ENCODE assay signal across 14 cellular contexts in genomic region chr1:17874665-17875064, GRCh38.
DNase-seq lines count a peak whose midpoint lies in the region; ATAC-seq and TF ChIP-seq lines count a peak whose summit lies in the region.
"Had no signal": no experiment of that assay in that cellular context is flagged by ENCODE, and none has a peak within 500 bp of the region (broad histone marks: within the 10 kb centered on the region; RNA-seq: fewer than 3 reads in every experiment).

No MANE protein-coding gene starts in this region.

- H3K9me3 Mint-ChIP-seq in WTC11, result peaks cover 8% of the 10 kb centered on the region

- H3K9me3 ChIP-seq in right cardiac atrium (ENCODE audit: control insufficient read depth, low read length) (no peaks in the 10 kb centered on the region), upper lobe of right lung (no peaks in the 10 kb centered on the region)

- no peaks in the 10 kb centered on the region for H3K36me3 Mint-ChIP-seq in WTC11

- 12% methylated on average over 6 of the region's 6 CpGs for WGBS in right cardiac atrium

- H3K4me1 Mint-ChIP-seq in WTC11, result peaks cover 12% of the 10 kb centered on the region
- H3K4me1 Mint-ChIP-seq: activated B cell treated with CpG ODN at 0.5 μM for 24 hours; activated T-helper 17 cell treated with anti-CD3 and anti-CD28 coated beads, Interleukin-2, amount 50 U/mL, for 72 hours; naive thymus-derived CD4-positive, alpha-beta T cell had no signal

- ATAC-seq in Right ventricle myocardium inferior (peak; percentile 29), right cardiac atrium (no peak), upper lobe of right lung (no peak), HG02610 (IDR thresholded peaks at IDR 0.05; ENCODE audit: unreplicated experiment) (no peak), WTC11 (no peak; the same call in 1 of the 2 replicates)
- ATAC-seq: activated T-helper 17 cell treated with anti-CD3 and anti-CD28 coated beads, Interleukin-2, amount 50 U/mL, for 72 hours; K562; naive thymus-derived CD4-positive, alpha-beta T cell had no signal

- H3K27ac ChIP-seq in right cardiac atrium (ENCODE audit: low read length) (no peak overlapping the region), upper lobe of right lung (no peak overlapping the region)

- H3K36me3 ChIP-seq in upper lobe of right lung, result no peaks in the 10 kb centered on the region

- H3K4me1 ChIP-seq in right cardiac atrium (ENCODE audit: control insufficient read depth, insufficient read depth, low read length), result no peaks in the 10 kb centered on the region
- H3K4me1 ChIP-seq in upper lobe of right lung, result no peaks in the 10 kb centered on the region

- TF ChIP-seq CTCF in astrocyte of the cerebellum (IDR thresholded peaks at IDR 0.05; ENCODE audit: low read depth, low read length, missing control alignments) (no peak), upper lobe of right lung (IDR thresholded peaks at IDR 0.05) (no peak), WTC11 (IDR thresholded peaks at IDR 0.05) (no peak)

- in situ Hi-C loops in astrocyte of the cerebellum (cut with HindIII; ENCODE audit: low sequenced_read_pairs), result no loop called here

- no peaks in the 10 kb centered on the region for H3K27me3 ChIP-seq in right cardiac atrium (ENCODE audit: control insufficient read depth, insufficient read depth)
- no peaks in the 10 kb centered on the region for H3K27me3 ChIP-seq in upper lobe of right lung

- H3K27me3 Mint-ChIP-seq in WTC11 (ENCODE audit: low read depth), result peaks cover 5% of the 10 kb centered on the region

- POLR2A ChIA-PET in WTC11 (lab: Charles Lee), result no interaction called here

- no peak overlapping the region for H3K4me3 ChIP-seq in right cardiac atrium (ENCODE audit: low read length)
- no peak overlapping the region for H3K4me3 ChIP-seq in astrocyte of the cerebellum (ENCODE audit: low read depth, low read length)
- no peak overlapping the region for H3K4me3 ChIP-seq in upper lobe of right lung
- H3K4me3 ChIP-seq: K562 had no signal

- H3K27ac Mint-ChIP-seq in WTC11, result no peak overlapping the region
- H3K27ac Mint-ChIP-seq: activated B cell treated with CpG ODN at 0.5 μM for 24 hours; activated T-helper 17 cell treated with anti-CD3 and anti-CD28 coated beads, Interleukin-2, amount 50 U/mL, for 72 hours; naive thymus-derived CD4-positive, alpha-beta T cell had no signal

- DNase-seq in Right ventricle myocardium inferior (ENCODE audit: missing footprints) (no peak), right cardiac atrium (no peak), astrocyte of the cerebellum (ENCODE audit: low read depth) (peak; percentile 55), iPS-NIHi11 (ENCODE audit: low spot score) (peak; percentile 55), upper lobe of right lung (peak; percentile 36), NCI-H1930 (lab: John Stamatoyannopoulos, UW) (no peak), WTC11 (ENCODE audit: low spot score) (no peak)
- DNase-seq: activated B cell treated with CpG ODN at 0.5 μM for 24 hours; naive thymus-derived CD4-positive, alpha-beta T cell; NCI-H2107; stimulated activated naive CD4-positive, alpha-beta T cell had no signal

- H3K4me3 Mint-ChIP-seq in WTC11, result no peak overlapping the region
- H3K4me3 Mint-ChIP-seq: activated B cell treated with CpG ODN at 0.5 μM for 24 hours; activated T-helper 17 cell treated with anti-CD3 and anti-CD28 coated beads, Interleukin-2, amount 50 U/mL, for 72 hours; naive thymus-derived CD4-positive, alpha-beta T cell had no signal

- CTCF ChIA-PET in WTC11 (lab: Charles Lee), result interaction anchor here (0.9 to 2.7 kb wide), 2 partner anchors 34 to 43 kb away, joined by 3 to 12 read pairs; no protein-coding TSS in a partner anchor

- intact Hi-C loops in Right ventricle myocardium inferior (cut with DNase I), result loop anchor here (2.0 kb wide), 1 partner anchor 16 kb away; no protein-coding TSS in a partner anchor
- intact Hi-C loops in right cardiac atrium (cut with DNase I), result no loop called here
- intact Hi-C loops in upper lobe of right lung (cut with DNase I), result no loop called here

TF ChIP-seq in WTC11, 78 proteins besides CTCF, POLR2A, EP300 and RAD21:
- TF ChIP-seq HMGXB4 (CRISPR knock-in tag; IDR thresholded peaks at IDR 0.05) (no peak), GABPB1 (CRISPR knock-in tag; IDR thresholded peaks at IDR 0.05) (no peak), ARID4B (CRISPR knock-in tag; IDR thresholded peaks at IDR 0.05; ENCODE audit: borderline replicate concordance) (no peak), OVOL2 (CRISPR knock-in tag; IDR thresholded peaks at IDR 0.05; ENCODE audit: borderline replicate concordance) (no peak), RELA (CRISPR knock-in tag; IDR thresholded peaks at IDR 0.05; ENCODE audit: borderline replicate concordance) (no peak), MYBL2 (CRISPR knock-in tag; IDR thresholded peaks at IDR 0.05) (no peak), ZNF416 (CRISPR knock-in tag; IDR thresholded peaks at IDR 0.05) (no peak), NR1H2 (CRISPR knock-in tag; IDR thresholded peaks at IDR 0.05) (no peak), AFF4 (CRISPR knock-in tag; IDR thresholded peaks at IDR 0.05; ENCODE audit: borderline replicate concordance) (no peak), SMAD3 (CRISPR knock-in tag; IDR thresholded peaks at IDR 0.05; ENCODE audit: borderline replicate concordance) (no peak)
TF ChIP-seq in WTC11: peak in this region for 0.

Comparison
In these comparisons a context has a peak if more than half of its experiments do, and no peak if none do; other contexts are left out.
1. DNase-seq: peak in astrocyte of the cerebellum (single experiment), iPS-NIHi11 (single experiment) and upper lobe of right lung (single experiment); none in Right ventricle myocardium inferior (single experiment), right cardiac atrium (0 of 3), NCI-H1930 (0 of 2) and WTC11 (single experiment).